Comparison of ENCODE assay signal across 23 cellular contexts in genomic region chr21:29645666-29646553, GRCh38.
A peak's percentile ranks its signal among the peaks of the same experiment; 100 is the strongest.
DNase-seq lines count a peak whose midpoint lies in the region; ATAC-seq, FAIRE-seq and TF ChIP-seq lines count a peak whose summit lies in the region.
"Had no signal": no experiment of that assay in that cellular context is flagged by ENCODE, and none has a peak within 500 bp of the region (broad histone marks: within the 10 kb centered on the region; RNA-seq: fewer than 3 reads in every experiment).

No MANE protein-coding gene starts in this region.

- H3K36me3 ChIP-seq in uterus: no peaks in the 10 kb centered on the region
- H3K36me3 ChIP-seq: BE2C had no signal

- H3K27me3 ChIP-seq in uterus: no peaks in the 10 kb centered on the region
- H3K27me3 ChIP-seq: BE2C had no signal

- H3K4me3 ChIP-seq in epithelial cell of proximal tubule (ENCODE audit: low read depth, low read length): no peak overlapping the region
- no peak overlapping the region for H3K4me3 ChIP-seq in uterus
- H3K4me3 ChIP-seq: GM23248 had no signal

- ATAC-seq in GM19467 (IDR thresholded peaks at IDR 0.05; ENCODE audit: unreplicated experiment): no peak

- in situ Hi-C loops in ACHN (cut with HindIII; ENCODE audit: low pct_ligation_motif_present, low pct_unique_long_range_greater_than_20kb, low sequenced_read_pairs): no loop called here

- TF ChIP-seq CTCF in epithelial cell of proximal tubule (conservative IDR thresholded peaks at IDR 0.05; ENCODE audit: low read depth, low read length) (no peak), uterus (IDR thresholded peaks at IDR 0.05) (no peak)

- H3K9me3 ChIP-seq in uterus: no peaks in the 10 kb centered on the region
- H3K9me3 ChIP-seq: BE2C, Caco-2 had no signal

- no peaks in the 10 kb centered on the region for H3K4me1 ChIP-seq in uterus
- H3K4me1 ChIP-seq: BE2C had no signal

- no peak for TF ChIP-seq POLR2A in uterus (IDR thresholded peaks at IDR 0.05)

- peak; percentile 92 for FAIRE-seq in RCC 7860 (lab: Jason Lieb, UNC)
- FAIRE-seq: GM12891, GM19239 had no signal

- peak; percentile 90 for DNase-seq in ACHN
- peak; percentile 70 for DNase-seq in RCC 7860 (ENCODE audit: low spot score)
- DNase-seq in epithelial cell of proximal tubule (ENCODE audit: low read depth): peak; percentile 25
- DNase-seq in iris pigment epithelial cell (ENCODE audit: low read depth): peak; percentile 19
- no peak for DNase-seq in uterus
- no peak for DNase-seq in activated CD4-positive, alpha-beta T cell treated with anti-CD3 and anti-CD28 coated beads, Interleukin-2, amount 50 U/mL, for 48 hours
- no peak for DNase-seq in OCI-M2 (lab: John Stamatoyannopoulos, UW; ENCODE audit: unreplicated experiment)
- DNase-seq: BE2C; Caco-2; CD4-positive, CD25-positive, alpha-beta regulatory T cell; DMS53; GM23248; HCEC 1CT; NCI-H1092 treated with DMSO at 0.1 percent for 48 hours; NCI-H146; NCI-H2081; NCI-H446 treated with DMSO at 0.1 percent for 48 hours; NCI-H69; Right ventricle myocardium superior had no signal

- no peak overlapping the region for H3K27ac ChIP-seq in uterus
- H3K27ac ChIP-seq: 22Rv1, GM23248 had no signal

- intact Hi-C loops in uterus (cut with DNase I; ENCODE audit: low total_unique reads): no loop called here

Comparison
In these comparisons a context has a peak if more than half of its experiments do, and no peak if none do; other contexts are left out.
1. DNase-seq: peak in ACHN (single experiment), RCC 7860 (single experiment), epithelial cell of proximal tubule (single experiment) and iris pigment epithelial cell (single experiment); none in uterus (0 of 2), activated CD4-positive, alpha-beta T cell treated with anti-CD3 and anti-CD28 coated beads, Interleukin-2, amount 50 U/mL, for 48 hours (0 of 2) and OCI-M2 (single experiment).